Comparison of ENCODE assay signal across 8 cellular contexts in genomic region chr10:25174461-25175230, GRCh38. TPM values are rescaled to one million over a fixed set of nuclear protein-coding genes. Genes with fewer than 3 reads are reported as not detected.
A peak's percentile ranks its signal among the peaks of the same experiment; 100 is the strongest.
DNase-seq lines count a peak whose midpoint lies in the region; ATAC-seq and TF ChIP-seq lines count a peak whose summit lies in the region.

Gene GPR158, plus strand, starts transcription at chr10:25175001. Its CDS starts 420 bp downstream, at chr10:25175421.

- intact Hi-C loops in Right ventricle myocardium superior (cut with DNase I): no loop called here

- no peaks in the 10 kb centered on the region for H3K9me3 ChIP-seq in SJCRH30 (replicated peaks)
- H3K9me3 ChIP-seq in thoracic aorta: no peaks in the 10 kb centered on the region

- H3K4me3 ChIP-seq in GM06990 (replicated peaks; ENCODE audit: low read depth, low read length): no peak within 1 kb of the TSS
- H3K4me3 ChIP-seq in SJCRH30: no peak within 1 kb of the TSS
- H3K4me3 ChIP-seq in thoracic aorta: peak within 1 kb of the TSS; percentile 77

- H3K4me1 ChIP-seq in SJCRH30 (no peaks in the 10 kb centered on the region), thoracic aorta (ENCODE audit: control insufficient read depth in 1 of 2, low read depth in 2 of 2) (peaks cover 5 to 21% of the 10 kb centered on the region in 2 donors)

- no peaks in the 10 kb centered on the region for H3K36me3 ChIP-seq in GM06990 (ENCODE audit: control insufficient read depth, insufficient read depth, low read length)
- H3K36me3 ChIP-seq in SJCRH30: no peaks in the 10 kb centered on the region
- H3K36me3 ChIP-seq in thoracic aorta: no peaks in the 10 kb centered on the region

- H3K27ac ChIP-seq in SJCRH30 (no peak within 1 kb of the TSS), thoracic aorta (no peak within 1 kb of the TSS)

- no peaks in the 10 kb centered on the region; the same call in 1 of the 2 replicates for H3K27me3 ChIP-seq in GM06990 (replicated peaks; ENCODE audit: control insufficient read depth, insufficient read depth, low read length)
- no peaks in the 10 kb centered on the region for H3K27me3 ChIP-seq in SJCRH30
- peaks cover 22% of the 10 kb centered on the region for H3K27me3 ChIP-seq in thoracic aorta (replicated peaks; ENCODE audit: insufficient read depth)

- peak; percentile 17 for DNase-seq in GM06990 (ENCODE audit: extremely low read depth, insufficient read length)
- DNase-seq in KBM-7: peak; percentile 90
- peak; percentile 42 to 47 for DNase-seq in SJCRH30
- peak; percentile 21 for DNase-seq in amniotic stem cell (lab: John Stamatoyannopoulos, UW)
- peak; percentile 89 for DNase-seq in Right ventricle myocardium superior
- DNase-seq in occipital lobe (lab: John Stamatoyannopoulos, UW): peak; percentile 88
- peak; percentile 62 for DNase-seq in thoracic aorta (ENCODE audit: low spot score)

- no peak for TF ChIP-seq CTCF in GM06990 (IDR thresholded peaks at IDR 0.05; ENCODE audit: insufficient read depth, low read length, poor library complexity, severe bottlenecking)
- TF ChIP-seq CTCF in thoracic aorta (IDR thresholded peaks at IDR 0.05): no peak

- in situ Hi-C loops in KBM-7 (cut with MboI; ENCODE audit: low pct_unique_long_range_greater_than_20kb, low sequenced_read_pairs): no loop called here

- peak; percentile 97 for ATAC-seq in Right ventricle myocardium superior (ENCODE audit: poor library complexity)
- peak; percentile 91 for ATAC-seq in thoracic aorta (ENCODE audit: insufficient number of reproducible peaks, low FRiP score, low read depth)
- ATAC-seq in HG03469 (IDR thresholded peaks at IDR 0.05; ENCODE audit: unreplicated experiment): no peak

RNA-seq across cellular contexts. Expression of gene GPR158, which starts in this region (rescaled TPM):
- total RNA-seq in SJCRH30 (2014; rRNA removed; shearing (Covaris generic)): 6.7 and 6.8 TPM in 2 replicates
- total RNA-seq in Right ventricle myocardium superior: not detected
- total RNA-seq in occipital lobe: 6.1 TPM
- not detected for total RNA-seq in thoracic aorta

Comparison
In these comparisons a context has a peak if more than half of its experiments do, and no peak if none do; other contexts are left out.
1. Peak in DNase-seq and ATAC-seq in Right ventricle myocardium superior; RNA of the gene not detected or under 1 TPM.
2. Peak in DNase-seq, ATAC-seq and H3K4me3 ChIP-seq in thoracic aorta; RNA of the gene not detected or under 1 TPM.
3. DNase-seq: peak in every context shown above with its lines; median percentile 90 in KBM-7; 89 in Right ventricle myocardium superior; 88 in occipital lobe; 62 in thoracic aorta; 44 in SJCRH30; 21 in amniotic stem cell; 17 in GM06990.